In the genomic region with DNA sequence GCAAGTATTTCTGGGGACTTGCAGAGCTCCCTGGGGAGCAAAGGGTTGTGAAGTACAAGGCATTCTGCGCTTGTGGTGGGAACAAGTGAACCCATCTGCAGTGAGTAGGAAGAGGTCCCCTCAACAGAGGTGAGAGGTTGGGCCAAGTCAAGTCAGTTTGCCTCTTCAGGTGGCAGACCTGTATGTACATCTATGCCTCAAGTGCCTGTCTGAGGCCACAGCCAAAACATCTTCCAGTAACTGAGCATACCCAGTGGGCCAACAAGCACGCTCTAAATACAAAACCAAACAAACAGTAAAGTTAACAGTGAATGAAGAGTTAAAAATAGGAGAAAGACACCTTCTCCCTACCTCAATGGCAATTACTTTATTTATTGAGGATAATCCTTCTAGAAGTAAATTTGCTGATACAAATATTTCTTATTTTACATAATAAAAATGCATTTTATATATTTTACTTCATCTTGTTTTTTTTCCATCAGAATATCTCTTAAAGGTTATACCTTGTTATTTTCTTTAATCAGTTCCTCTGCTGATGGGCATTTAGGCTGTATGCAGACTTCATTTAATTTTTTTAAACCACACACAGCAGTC, we compare ENCODE assay signal across 9 cellular contexts. TPM values are rescaled to one million over a fixed set of nuclear protein-coding genes. Genes with fewer than 3 reads are reported as not detected.
DNase-seq lines count a peak whose midpoint lies in the region; ATAC-seq, FAIRE-seq and TF ChIP-seq lines count a peak whose summit lies in the region.
"Had no signal": no experiment of that assay in that cellular context is flagged by ENCODE, and none has a peak within 500 bp of the region (broad histone marks: within the 10 kb centered on the region; RNA-seq: fewer than 3 reads in every experiment).

No MANE protein-coding gene starts in this region.

- H3K4me3 ChIP-seq in fibroblast of villous mesenchyme (ENCODE audit: low read depth, low read length) (peak overlapping the region; percentile 0), suprapubic skin (peak overlapping the region; percentile 72), Caco-2 (ENCODE audit: low read depth, low read length) (no peak overlapping the region)

- peak overlapping the region; percentile 95 for H3K27ac ChIP-seq in suprapubic skin

- 63% methylated on average over 2 of the region's 2 CpGs for WGBS in suprapubic skin

- no peaks in the 10 kb centered on the region for H3K9me3 Mint-ChIP-seq in activated CD8-positive, alpha-beta memory T cell treated with anti-CD3 and anti-CD28 coated beads, Interleukin-2, amount 10 ng/mL, durations not matched to agents 7 days and 5 days (ENCODE audit: low read depth)
- no peaks in the 10 kb centered on the region for H3K9me3 Mint-ChIP-seq in Caco-2 (ENCODE audit: unreplicated experiment)

- H3K9me3 ChIP-seq in suprapubic skin (no peaks in the 10 kb centered on the region), Caco-2 (no peaks in the 10 kb centered on the region)

- H3K27me3 Mint-ChIP-seq in activated CD8-positive, alpha-beta memory T cell treated with anti-CD3 and anti-CD28 coated beads, Interleukin-2, amount 10 ng/mL, durations not matched to agents 7 days and 5 days = no peaks in the 10 kb centered on the region
- peaks cover 5% of the 10 kb centered on the region for H3K27me3 Mint-ChIP-seq in Caco-2 (ENCODE audit: insufficient read depth, unreplicated experiment)

- no peak for TF ChIP-seq CTCF in fibroblast of villous mesenchyme (IDR thresholded peaks at IDR 0.05; ENCODE audit: insufficient read depth, low read depth, low read length)
- no peak for TF ChIP-seq CTCF in suprapubic skin (IDR thresholded peaks at IDR 0.05)
- TF ChIP-seq CTCF in Caco-2 (IDR thresholded peaks at IDR 0.05; ENCODE audit: insufficient read depth in 1 of 2, low read depth in 1 of 2, low read length in 1 of 2, severe bottlenecking in 1 of 2, unreplicated experiment in 1 of 2) = no peak

- peaks cover 21% of the 10 kb centered on the region for H3K36me3 Mint-ChIP-seq in activated CD8-positive, alpha-beta memory T cell treated with anti-CD3 and anti-CD28 coated beads, Interleukin-2, amount 10 ng/mL, durations not matched to agents 7 days and 5 days
- no peaks in the 10 kb centered on the region for H3K36me3 Mint-ChIP-seq in Caco-2 (ENCODE audit: insufficient read depth, unreplicated experiment)

- TF ChIP-seq EP300 in suprapubic skin (IDR thresholded peaks at IDR 0.05) = no peak

- H3K27me3 ChIP-seq in suprapubic skin = no peaks in the 10 kb centered on the region
- H3K27me3 ChIP-seq in Caco-2 (replicated peaks; ENCODE audit: control insufficient read depth, insufficient read depth, low read length) = no peaks in the 10 kb centered on the region

- ATAC-seq in activated CD8-positive, alpha-beta memory T cell treated with anti-CD3 and anti-CD28 coated beads, Interleukin-2, amount 10 ng/mL, durations not matched to agents 7 days and 5 days = peak; percentile 14

- intact Hi-C loops in Caco-2 (cut with micrococcal nuclease; ENCODE audit: unreplicated experiment) = no loop called here

- TF ChIP-seq POLR2A in suprapubic skin (IDR thresholded peaks at IDR 0.05) (no peak), GM12892 (IDR thresholded peaks at IDR 0.05; ENCODE audit: low read depth, low read length) (no peak)

- BruUV-seq in Caco-2 (replicated peaks; lab: Mats Ljungman, UMichigan) = no TSS peak

- H3K4me1 Mint-ChIP-seq in activated CD8-positive, alpha-beta memory T cell treated with anti-CD3 and anti-CD28 coated beads, Interleukin-2, amount 10 ng/mL, durations not matched to agents 7 days and 5 days = peaks cover 60% of the 10 kb centered on the region
- H3K4me1 Mint-ChIP-seq in Caco-2 (ENCODE audit: low read depth, unreplicated experiment) = no peaks in the 10 kb centered on the region

- peak overlapping the region; percentile 93 for H3K27ac Mint-ChIP-seq in activated CD8-positive, alpha-beta memory T cell treated with anti-CD3 and anti-CD28 coated beads, Interleukin-2, amount 10 ng/mL, durations not matched to agents 7 days and 5 days
- no peak overlapping the region for H3K27ac Mint-ChIP-seq in Caco-2 (ENCODE audit: unreplicated experiment)

- CTCF ChIA-PET in activated CD8-positive, alpha-beta memory T cell treated with anti-CD3 and anti-CD28 coated beads, Interleukin-2, amount 10 ng/mL, durations not matched to agents 7 days and 5 days (lab: Charles Lee) = interaction anchor here (1.3 kb wide), 1 partner anchor 118 kb away, joined by 7 read pairs; no protein-coding TSS in a partner anchor
- CTCF ChIA-PET in Caco-2 (lab: Charles Lee) = no interaction called here

- H3K4me1 ChIP-seq in suprapubic skin (peaks cover 52% of the 10 kb centered on the region), Caco-2 (no peaks in the 10 kb centered on the region)

- DNase-seq in activated CD8-positive, alpha-beta memory T cell treated with anti-CD3 and anti-CD28 coated beads, Interleukin-2, amount 10 ng/mL, durations not matched to agents 7 days and 5 days = no peak
- no peak for DNase-seq in activated CD8-positive, alpha-beta memory T cell treated with anti-CD3 and anti-CD28 coated beads for 24 hours
- DNase-seq in KG1 (lab: John Stamatoyannopoulos, UW) = peak; percentile 68
- no peak for DNase-seq in fibroblast of villous mesenchyme (ENCODE audit: low read depth)
- DNase-seq in suprapubic skin (ENCODE audit: low spot score in 2 of 2) = no peak
- no peak for DNase-seq in Caco-2
- DNase-seq in Kasumi-1 (lab: John Stamatoyannopoulos, UW) = no peak
- no peak for DNase-seq in GM12892 (ENCODE audit: insufficient read length)
- DNase-seq: NCI-H2171 treated with DMSO at 0.1 percent for 48 hours had no signal

- no peak for FAIRE-seq in GM12892 (lab: Jason Lieb, UNC)

- H3K36me3 ChIP-seq in suprapubic skin (no peaks in the 10 kb centered on the region), Caco-2 (ENCODE audit: control insufficient read depth, insufficient read depth, low read length) (no peaks in the 10 kb centered on the region)

- POLR2A ChIA-PET in Caco-2 (lab: Charles Lee) = no interaction called here

- peak overlapping the region; percentile 97 for H3K4me3 Mint-ChIP-seq in activated CD8-positive, alpha-beta memory T cell treated with anti-CD3 and anti-CD28 coated beads, Interleukin-2, amount 10 ng/mL, durations not matched to agents 7 days and 5 days
- no peak overlapping the region for H3K4me3 Mint-ChIP-seq in Caco-2 (ENCODE audit: unreplicated experiment)

RNA-seq across cellular contexts. Expression of a gene that starts 2.5 kb away (rescaled TPM):
- 10 to 100 TPM; 87.6 to 99.8 TPM for total RNA-seq in activated CD8-positive, alpha-beta memory T cell treated with anti-CD3 and anti-CD28 coated beads, Interleukin-2, amount 10 ng/mL, durations not matched to agents 7 days and 5 days
- total RNA-seq in fibroblast of villous mesenchyme (161 TPM in 2 replicates), suprapubic skin (10 to 100 TPM; 21.3 to 43.7 (median 32.1) TPM), Caco-2 (2022) (not detected in 2 replicates)
- 101 TPM for polyA plus RNA-seq in GM12892 (2012; ENCODE audit: missing spikeins)

Comparison
In these comparisons a context has a peak if more than half of its experiments do, and no peak if none do; other contexts are left out.
1. RNA of a gene that starts 2.5 kb away (total RNA-seq): 161 TPM in fibroblast of villous mesenchyme, 87.6 to 99.8 TPM in activated CD8-positive, alpha-beta memory T cell treated with anti-CD3 and anti-CD28 coated beads, Interleukin-2, amount 10 ng/mL, durations not matched to agents 7 days and 5 days and 21.3 to 43.7 TPM in suprapubic skin; not detected in Caco-2; every median in the first group is over 10 times any median in the second.